In genomic region chr4:56227301-56227835, GRCh38 we compare ENCODE assay signal across 17 cellular contexts.
A peak's percentile ranks its signal among the peaks of the same experiment; 100 is the strongest.
DNase-seq lines count a peak whose midpoint lies in the region; ATAC-seq and TF ChIP-seq lines count a peak whose summit lies in the region.
"Had no signal": no experiment of that assay in that cellular context is flagged by ENCODE, and none has a peak within 500 bp of the region (broad histone marks: within the 10 kb centered on the region; RNA-seq: fewer than 3 reads in every experiment).

No MANE protein-coding gene starts in this region.

- H3K9ac ChIP-seq in colonic mucosa (ENCODE audit: low read depth in 2 of 2, low read length in 2 of 2), result no peak overlapping the region

- POLR2A ChIA-PET in activated CD4-positive, alpha-beta T cell treated with anti-CD3 and anti-CD28 coated beads for 36 hours (lab: Charles Lee), result no interaction called here

- H3K36me3 ChIP-seq in colonic mucosa, result no peaks in the 10 kb centered on the region
- H3K36me3 ChIP-seq in vagina, result no peaks in the 10 kb centered on the region

- intact Hi-C loops in colonic mucosa (cut with DNase I), result no loop called here
- intact Hi-C loops in left colon (cut with DNase I, micrococcal nuclease), result no loop called here
- intact Hi-C loops in vagina (cut with DNase I), result no loop called here
- intact Hi-C loops in activated CD4-positive, alpha-beta T cell treated with anti-CD3 and anti-CD28 coated beads for 36 hours (cut with DNase I, micrococcal nuclease), result no loop called here

- no peak for TF ChIP-seq POLR2A in vagina (IDR thresholded peaks at IDR 0.05)

- H3K9me3 ChIP-seq in colonic mucosa, result no peaks in the 10 kb centered on the region
- no peaks in the 10 kb centered on the region for H3K9me3 ChIP-seq in vagina

- H3K27ac Mint-ChIP-seq in nephron, result peak overlapping the region in 2 of 3 experiments; percentile 10 to 13
- H3K27ac Mint-ChIP-seq in activated CD4-positive, alpha-beta T cell treated with anti-CD3 and anti-CD28 coated beads for 36 hours, result no peak overlapping the region
- H3K27ac Mint-ChIP-seq: CD4-positive, alpha-beta T cell had no signal

- peak; percentile 80 for ATAC-seq in left colon
- no peak for ATAC-seq in activated CD4-positive, alpha-beta T cell treated with anti-CD3 and anti-CD28 coated beads for 36 hours

- CTCF ChIA-PET in activated CD4-positive, alpha-beta T cell treated with anti-CD3 and anti-CD28 coated beads for 36 hours (lab: Charles Lee), result no interaction called here

- peaks cover 15% of the 10 kb centered on the region for H3K4me1 Mint-ChIP-seq in nephron
- H3K4me1 Mint-ChIP-seq in activated CD4-positive, alpha-beta T cell treated with anti-CD3 and anti-CD28 coated beads for 36 hours, result peaks cover 6% of the 10 kb centered on the region

- peaks cover 11% of the 10 kb centered on the region for H3K9me3 Mint-ChIP-seq in nephron
- peaks cover 3% of the 10 kb centered on the region for H3K9me3 Mint-ChIP-seq in activated CD4-positive, alpha-beta T cell treated with anti-CD3 and anti-CD28 coated beads for 36 hours (ENCODE audit: low read depth)
- H3K9me3 Mint-ChIP-seq: CD4-positive, alpha-beta T cell had no signal

- TF ChIP-seq CTCF in colonic mucosa (IDR thresholded peaks at IDR 0.05) (no peak), nephron (IDR thresholded peaks at IDR 0.05; ENCODE audit: unreplicated experiment in 3 of 3) (no peak), vagina (IDR thresholded peaks at IDR 0.05) (no peak)

- H3K4me3 Mint-ChIP-seq in nephron, result no peak overlapping the region
- H3K4me3 Mint-ChIP-seq in activated CD4-positive, alpha-beta T cell treated with anti-CD3 and anti-CD28 coated beads for 36 hours, result no peak overlapping the region
- H3K4me3 Mint-ChIP-seq: CD4-positive, alpha-beta T cell had no signal

- H3K27ac ChIP-seq in colonic mucosa, result peak overlapping the region; percentile 57
- peak overlapping the region; percentile 7 for H3K27ac ChIP-seq in vagina
- H3K27ac ChIP-seq: C4-2B, HL-60 had no signal

- no peak overlapping the region for H3K4me3 ChIP-seq in colonic mucosa
- no peak overlapping the region for H3K4me3 ChIP-seq in vagina
- H3K4me3 ChIP-seq: GM23338 had no signal

- H3K27me3 ChIP-seq in colonic mucosa (no peaks in the 10 kb centered on the region), vagina (no peaks in the 10 kb centered on the region)

- H3K4me1 ChIP-seq in colonic mucosa (no peaks in the 10 kb centered on the region), vagina (peaks cover 14% of the 10 kb centered on the region)

- H3K36me3 Mint-ChIP-seq in nephron (ENCODE audit: low read depth), result peaks cover 76% of the 10 kb centered on the region
- H3K36me3 Mint-ChIP-seq in activated CD4-positive, alpha-beta T cell treated with anti-CD3 and anti-CD28 coated beads for 36 hours (ENCODE audit: low read depth), result no peaks in the 10 kb centered on the region

- no peaks in the 10 kb centered on the region for H3K27me3 Mint-ChIP-seq in nephron (ENCODE audit: low read depth)
- H3K27me3 Mint-ChIP-seq in activated CD4-positive, alpha-beta T cell treated with anti-CD3 and anti-CD28 coated beads for 36 hours, result peaks cover 2% of the 10 kb centered on the region

- DNase-seq in colonic mucosa (peak; percentile 48), left colon (no peak), vagina (ENCODE audit: extremely low spot score in 2 of 2) (no peak), DMS153 (lab: John Stamatoyannopoulos, UW) (no peak)
- no peak for DNase-seq in activated CD4-positive, alpha-beta T cell treated with anti-CD3 and anti-CD28 coated beads for 36 hours
- DNase-seq in stimulated activated CD8-positive, alpha-beta memory T cell treated with anti-CD3 and anti-CD28 coated beads, Interleukin-4, amount 100 ng/mL, for 48 hours, result no peak
- DNase-seq in activated naive CD4-positive, alpha-beta T cell treated with anti-CD3 and anti-CD28 coated beads, Interleukin-2, amount 50 U/mL, for 16 hours, result no peak
- DNase-seq: AML-193; Caco-2; CD4-positive, alpha-beta T cell; DMS79; GDM1; HCEC 1CT had no signal
